ENCODE assay signal across 9 cellular contexts in genomic region chr4:145216532-145216931, GRCh38. TPM values are rescaled to one million over a fixed set of nuclear protein-coding genes. Genes with fewer than 3 reads are reported as not detected.
DNase-seq lines count a peak whose midpoint lies in the region; ATAC-seq, FAIRE-seq and TF ChIP-seq lines count a peak whose summit lies in the region.
"Had no signal": no experiment of that assay in that cellular context is flagged by ENCODE, and none has a peak within 500 bp of the region (broad histone marks: within the 10 kb centered on the region; RNA-seq: fewer than 3 reads in every experiment).

No MANE protein-coding gene starts in this region.

- H3K4me1 Mint-ChIP-seq in activated T-cell treated with anti-CD3 and anti-CD28 coated beads, Interleukin-2, amount 50 U/mL, for 72 hours (ENCODE audit: low read depth) = no peaks in the 10 kb centered on the region
- peaks cover 19% of the 10 kb centered on the region for H3K4me1 Mint-ChIP-seq in WTC11

- H3K36me3 ChIP-seq in MG63 = no peaks in the 10 kb centered on the region

- H3K9me3 Mint-ChIP-seq in activated T-cell treated with anti-CD3 and anti-CD28 coated beads, Interleukin-2, amount 50 U/mL, for 72 hours = no peaks in the 10 kb centered on the region
- H3K9me3 Mint-ChIP-seq in WTC11 = peaks cover 9% of the 10 kb centered on the region

- no peak overlapping the region for H3K27ac Mint-ChIP-seq in activated T-cell treated with anti-CD3 and anti-CD28 coated beads, Interleukin-2, amount 50 U/mL, for 72 hours
- no peak overlapping the region for H3K27ac Mint-ChIP-seq in WTC11

- peak; percentile 41 for DNase-seq in AG10803 (ENCODE audit: low read depth)
- peak; percentile 32 for DNase-seq in GM13977 (ENCODE audit: low spot score)
- DNase-seq in iris pigment epithelial cell (ENCODE audit: low read depth) = peak; percentile 52
- no peak for DNase-seq in MG63
- DNase-seq in activated T-cell treated with anti-CD3 and anti-CD28 coated beads, Interleukin-2, amount 50 U/mL, for 72 hours = no peak
- DNase-seq in WTC11 (ENCODE audit: low spot score) = no peak
- no peak for DNase-seq in activated T-cell treated with anti-CD3 and anti-CD28 coated beads, Interleukin-2, amount 50 U/mL, for 1 hour
- DNase-seq: T-helper 9 cell had no signal

- H3K4me3 ChIP-seq in AG10803 (ENCODE audit: low read length) (no peak overlapping the region), MG63 (no peak overlapping the region)

- no peaks in the 10 kb centered on the region for H3K27me3 Mint-ChIP-seq in activated T-cell treated with anti-CD3 and anti-CD28 coated beads, Interleukin-2, amount 50 U/mL, for 72 hours (ENCODE audit: low read depth)
- no peaks in the 10 kb centered on the region for H3K27me3 Mint-ChIP-seq in WTC11 (ENCODE audit: low read depth)

- no peak for ATAC-seq in activated T-cell treated with anti-CD3 and anti-CD28 coated beads, Interleukin-2, amount 50 U/mL, for 72 hours (replicated peaks in 1 of 2)
- ATAC-seq in WTC11 = no peak

- POLR2A ChIA-PET in WTC11 (lab: Charles Lee) = no interaction called here

- H3K9me3 ChIP-seq in MG63 = no peaks in the 10 kb centered on the region

- in situ Hi-C loops in GM13977 (cut with MboI; ENCODE audit: low pct_unique_long_range_greater_than_20kb, low sequenced_read_pairs, unreplicated experiment) = loop anchor here (25.0 kb wide), 1 partner anchor 396 kb away; the partner anchor contains the start of gene MMAA

- H3K4me3 Mint-ChIP-seq in activated T-cell treated with anti-CD3 and anti-CD28 coated beads, Interleukin-2, amount 50 U/mL, for 72 hours = no peak overlapping the region
- no peak overlapping the region for H3K4me3 Mint-ChIP-seq in WTC11

- FAIRE-seq in TTC549 (lab: Jason Lieb, UNC) = peak; percentile 41

- CTCF ChIA-PET in WTC11 (lab: Charles Lee) = interaction anchor here (0.5 to 3.3 kb wide), 15 partner anchors 18 to 879 kb away, joined by 3 to 16 read pairs (median 3); no protein-coding TSS in a partner anchor

- TF ChIP-seq CTCF in AG10803 (conservative IDR thresholded peaks at IDR 0.05; ENCODE audit: low read length) (peak; percentile 87), GM13977 (IDR thresholded peaks at IDR 0.05; ENCODE audit: extremely low read depth, insufficient read depth, missing control alignments) (peak; percentile 55), WTC11 (IDR thresholded peaks at IDR 0.05) (no peak)

- H3K27me3 ChIP-seq in MG63 = no peaks in the 10 kb centered on the region

- H3K36me3 Mint-ChIP-seq in activated T-cell treated with anti-CD3 and anti-CD28 coated beads, Interleukin-2, amount 50 U/mL, for 72 hours (ENCODE audit: insufficient read depth in 2 of 2) = no peaks in the 10 kb centered on the region
- no peaks in the 10 kb centered on the region for H3K36me3 Mint-ChIP-seq in WTC11

TF ChIP-seq in WTC11, 78 proteins besides CTCF, POLR2A, EP300 and RAD21:
- TF ChIP-seq ZNF425 (CRISPR knock-in tag; conservative IDR thresholded peaks at IDR 0.05) = no peak
- TF ChIP-seq MXD4 (CRISPR knock-in tag; IDR thresholded peaks at IDR 0.05; ENCODE audit: borderline replicate concordance) = no peak
- no peak for TF ChIP-seq PREB (CRISPR knock-in tag; IDR thresholded peaks at IDR 0.05; ENCODE audit: borderline replicate concordance)
- no peak for TF ChIP-seq IRF1 (CRISPR knock-in tag; IDR thresholded peaks at IDR 0.05)

RNA-seq across cellular contexts. Expression of gene OTUD4, which starts 36.1 kb away (rescaled TPM):
- total RNA-seq in MG63 (2014; rRNA removed; shearing (Covaris generic); ENCODE audit: low replicate concordance) = 5.2 and 21.9 TPM in 2 replicates
- 10 to 100 TPM; 50.0 to 67.3 TPM for total RNA-seq in activated T-cell treated with anti-CD3 and anti-CD28 coated beads, Interleukin-2, amount 50 U/mL, for 72 hours
- total RNA-seq in WTC11 (2021) = 38.7 to 44.6 TPM (median 40.7 TPM) in 3 replicates

Comparison
In these comparisons a context has a peak if more than half of its experiments do, and no peak if none do; other contexts are left out.
1. DNase-seq: peak in AG10803 (single experiment), GM13977 (single experiment) and iris pigment epithelial cell (single experiment); none in MG63 (single experiment), activated T-cell treated with anti-CD3 and anti-CD28 coated beads, Interleukin-2, amount 50 U/mL, for 72 hours (0 of 2), WTC11 (single experiment) and activated T-cell treated with anti-CD3 and anti-CD28 coated beads, Interleukin-2, amount 50 U/mL, for 1 hour (single experiment).